Comparison of ENCODE assay signal across 1 cellular context in genomic region chr14:65044596-65044959, GRCh38.
TF ChIP-seq lines count a peak whose summit lies in the region.

No MANE protein-coding gene starts in this region.

TF ChIP-seq in K562, 482 proteins besides CTCF, POLR2A, EP300 and RAD21 (continued from another document and continues in another):
- TF ChIP-seq E2F8 (IDR thresholded peaks at IDR 0.05; ENCODE audit: low read depth, partially characterized antibody): no peak
- no peak; the same call in 1 of the 2 replicates for TF ChIP-seq MTA3 (IDR thresholded peaks at IDR 0.05; ENCODE audit: borderline replicate concordance)
- no peak for TF ChIP-seq JUN (IDR thresholded peaks at IDR 0.05; ENCODE audit: borderline replicate concordance, low read depth, low read length)
- TF ChIP-seq JUN (CRISPR knock-in tag; IDR thresholded peaks at IDR 0.05; ENCODE audit: borderline replicate concordance): no peak
- TF ChIP-seq NEUROD1 (IDR thresholded peaks at IDR 0.05; ENCODE audit: borderline replicate concordance, low read depth, low read length, partially characterized antibody): peak; percentile 77
- TF ChIP-seq ZNF124 (CRISPR knock-in tag; IDR thresholded peaks at IDR 0.05): no peak
- TF ChIP-seq CTCFL (IDR thresholded peaks at IDR 0.05; ENCODE audit: borderline replicate concordance, insufficient read depth, low read depth, low read length, poor library complexity, severe bottlenecking): no peak
- TF ChIP-seq MIER1 (IDR thresholded peaks at IDR 0.05; ENCODE audit: low read depth): no peak
- no peak for TF ChIP-seq ZNF436 (CRISPR knock-in tag; IDR thresholded peaks at IDR 0.05)
- TF ChIP-seq SAP30 (IDR thresholded peaks at IDR 0.05; ENCODE audit: borderline replicate concordance, insufficient read depth, low read depth, low read length, poor library complexity, severe bottlenecking): no peak
- TF ChIP-seq GABPB2 (CRISPR knock-in tag; conservative IDR thresholded peaks at IDR 0.05): no peak
- TF ChIP-seq TCF15 (CRISPR knock-in tag; IDR thresholded peaks at IDR 0.05): no peak
- no peak for TF ChIP-seq FOXA1 (IDR thresholded peaks at IDR 0.05; ENCODE audit: borderline replicate concordance)
- TF ChIP-seq ZC3H11A (IDR thresholded peaks at IDR 0.05; ENCODE audit: low read depth, low read length): no peak
- no peak for TF ChIP-seq ZNF609 (CRISPR knock-in tag; IDR thresholded peaks at IDR 0.05; ENCODE audit: borderline replicate concordance)
- no peak for TF ChIP-seq FIP1L1 (IDR thresholded peaks at IDR 0.05; ENCODE audit: low read depth, low read length, poor library complexity, severe bottlenecking)
- no peak for TF ChIP-seq HDAC6 (IDR thresholded peaks at IDR 0.05; ENCODE audit: low read depth, low read length)
- 0 out of 2 replicates have a peak, but pooled peaks have one; percentile 32 for TF ChIP-seq XRCC5 (IDR thresholded peaks at IDR 0.05; ENCODE audit: low read depth, low read length)
- TF ChIP-seq PTRF (tag; IDR thresholded peaks at IDR 0.05): no peak
- TF ChIP-seq MITF (IDR thresholded peaks at IDR 0.05): no peak
- no peak for TF ChIP-seq ZNF384 (IDR thresholded peaks at IDR 0.05; ENCODE audit: low read depth, low read length)
- no peak for TF ChIP-seq JUNB (CRISPR knock-in tag; conservative IDR thresholded peaks at IDR 0.05)
- no peak for TF ChIP-seq C11orf30 (IDR thresholded peaks at IDR 0.05; ENCODE audit: low read depth)
- TF ChIP-seq SNAPC5 (CRISPR knock-in tag; IDR thresholded peaks at IDR 0.05): no peak
- no peak for TF ChIP-seq ZNF668 (CRISPR knock-in tag; IDR thresholded peaks at IDR 0.05)
- no peak for TF ChIP-seq CHCHD3 (CRISPR knock-in tag; IDR thresholded peaks at IDR 0.05)
- 0 out of 2 replicates have a peak, but pooled peaks have one; percentile 75 for TF ChIP-seq DPF2 (IDR thresholded peaks at IDR 0.05)
- TF ChIP-seq ZNF778 (CRISPR knock-in tag; IDR thresholded peaks at IDR 0.05): no peak
- TF ChIP-seq CBX3 (IDR thresholded peaks at IDR 0.05; ENCODE audit: borderline replicate concordance in 1 of 2, low read length in 2 of 2): 0 out of 3 replicates have a peak, but pooled peaks of 1 of the 2 experiments have one; percentile 32
- TF ChIP-seq NCOA2 (IDR thresholded peaks at IDR 0.05; ENCODE audit: partially characterized antibody in 2 of 2): no peak
- no peak for TF ChIP-seq TCFL5 (CRISPR knock-in tag; conservative IDR thresholded peaks at IDR 0.05)
- TF ChIP-seq ARID1B (IDR thresholded peaks at IDR 0.05): peak; percentile 90
- TF ChIP-seq XRCC4 (IDR thresholded peaks at IDR 0.05; ENCODE audit: extremely low read depth, insufficient read depth, insufficient read length): no peak
- no peak for TF ChIP-seq CCAR2 (IDR thresholded peaks at IDR 0.05; ENCODE audit: low read depth, low read length)
- TF ChIP-seq E2F5 (CRISPR knock-in tag; IDR thresholded peaks at IDR 0.05): no peak
- no peak for TF ChIP-seq THAP7 (CRISPR knock-in tag; IDR thresholded peaks at IDR 0.05)
- 0 out of 2 replicates have a peak, but pooled peaks have one; percentile 48 for TF ChIP-seq ZBED1 (IDR thresholded peaks at IDR 0.05)
- TF ChIP-seq ZNF740 (CRISPR knock-in tag; IDR thresholded peaks at IDR 0.05): no peak
- TF ChIP-seq ZNF740 (tag; IDR thresholded peaks at IDR 0.05): no peak
- no peak for TF ChIP-seq ADNP (tag; IDR thresholded peaks at IDR 0.05)
- TF ChIP-seq PHF20 (IDR thresholded peaks at IDR 0.05; ENCODE audit: partially characterized antibody): no peak
- no peak for TF ChIP-seq E2F3 (CRISPR knock-in tag; IDR thresholded peaks at IDR 0.05)
- TF ChIP-seq TEAD2 (tag; IDR thresholded peaks at IDR 0.05): no peak
- no peak for TF ChIP-seq CHD4 (IDR thresholded peaks at IDR 0.05; ENCODE audit: insufficient read depth, insufficient replicate concordance, low read depth, low read length, poor library complexity, severe bottlenecking)
- TF ChIP-seq POU5F1 (IDR thresholded peaks at IDR 0.05; ENCODE audit: borderline replicate concordance, low read depth, low read length, partially characterized antibody): no peak
- no peak for TF ChIP-seq CUX1 (CRISPR knock-in tag; IDR thresholded peaks at IDR 0.05)
